ENCODE assay signal across 2 cellular contexts in genomic region chr5:150464554-150465012, GRCh38.
TF ChIP-seq lines count a peak whose summit lies in the region.

No MANE protein-coding gene starts in this region.

TF ChIP-seq in endothelial cell of umbilical vein, 7 proteins besides CTCF, POLR2A, EP300 and RAD21:
- TF ChIP-seq GATA2 (IDR thresholded peaks at IDR 0.05; ENCODE audit: insufficient read depth, insufficient read length, low read depth, low read length) (peak; percentile 27), MAX (IDR thresholded peaks at IDR 0.05; ENCODE audit: insufficient read depth, insufficient read length) (no peak)

TF ChIP-seq in liver, 16 proteins besides CTCF, POLR2A, EP300 and RAD21:
- TF ChIP-seq EGR1 (IDR thresholded peaks at IDR 0.05; ENCODE audit: low read depth in 2 of 2), result peak in 1 of 2 donors; percentile 64
- TF ChIP-seq REST (IDR thresholded peaks at IDR 0.05), result peak; percentile 76
- TF ChIP-seq JUND (IDR thresholded peaks at IDR 0.05), result peak in 1 of 2 donors; percentile 45
- no peak for TF ChIP-seq FOXA2 (IDR thresholded peaks at IDR 0.05)
- peak; percentile 74 for TF ChIP-seq YY1 (IDR thresholded peaks at IDR 0.05)
- TF ChIP-seq NR2F2 (IDR thresholded peaks at IDR 0.05), result peak; percentile 95
- peak in 1 of 2 donors; percentile 27 for TF ChIP-seq GABPA (IDR thresholded peaks at IDR 0.05 in 1 of 2, conservative IDR thresholded peaks at IDR 0.05 in 1 of 2)
- TF ChIP-seq FOXA1 (IDR thresholded peaks at IDR 0.05), result peak; percentile 40
- peak; percentile 87 to 88 for TF ChIP-seq HNF4A (conservative IDR thresholded peaks at IDR 0.05)
- peak; percentile 85 for TF ChIP-seq SP1 (IDR thresholded peaks at IDR 0.05)
- TF ChIP-seq ZBTB33 (IDR thresholded peaks at IDR 0.05), result no peak
- no peak for TF ChIP-seq ATF3 (IDR thresholded peaks at IDR 0.05)
- peak; percentile 80 for TF ChIP-seq TAF1 (conservative IDR thresholded peaks at IDR 0.05)
- TF ChIP-seq RXRA (IDR thresholded peaks at IDR 0.05), result peak; percentile 91 to 92
- peak; percentile 65 for TF ChIP-seq HNF4G (IDR thresholded peaks at IDR 0.05)
- TF ChIP-seq MAX (IDR thresholded peaks at IDR 0.05), result peak; percentile 83
